Comparison of ENCODE assay signal across 15 cellular contexts in genomic region chr10:78381072-78381471, GRCh38.
A peak's percentile ranks its signal among the peaks of the same experiment; 100 is the strongest.
DNase-seq lines count a peak whose midpoint lies in the region; ATAC-seq and TF ChIP-seq lines count a peak whose summit lies in the region.
"Had no signal": no experiment of that assay in that cellular context is flagged by ENCODE, and none has a peak within 500 bp of the region (broad histone marks: within the 10 kb centered on the region; RNA-seq: fewer than 3 reads in every experiment).

No MANE protein-coding gene starts in this region.

- peak; percentile 47 for TF ChIP-seq CTCF in NB4 (IDR thresholded peaks at IDR 0.05; ENCODE audit: low read depth, low read length)
- peak; percentile 21 for TF ChIP-seq CTCF in fibroblast of mammary gland (conservative IDR thresholded peaks at IDR 0.05; ENCODE audit: control insufficient read depth, insufficient read depth, low read depth, low read length)

- no peak for ATAC-seq in GM21737 (IDR thresholded peaks at IDR 0.05; ENCODE audit: unreplicated experiment)
- ATAC-seq: gastroesophageal sphincter, left lung, T-helper 17 cell had no signal

- peak; percentile 9 for DNase-seq in activated CD4-positive, alpha-beta T cell treated with anti-CD3 and anti-CD28 coated beads for 48 hours
- no peak for DNase-seq in activated CD4-positive, alpha-beta T cell treated with anti-CD3 and anti-CD28 coated beads, Interleukin-2, amount 50 U/mL, for 1 hour
- DNase-seq in NB4 (ENCODE audit: low read depth) = peak; percentile 16
- no peak for DNase-seq in fibroblast of mammary gland (ENCODE audit: low read depth)
- DNase-seq in retina = peak; percentile 71
- DNase-seq in OCI-M1 (lab: John Stamatoyannopoulos, UW) = no peak
- no peak for DNase-seq in stimulated activated CD8-positive, alpha-beta memory T cell treated with anti-CD3 and anti-CD28 coated beads, Interleukin-4, amount 100 ng/mL, for 48 hours
- DNase-seq: activated naive CD4-positive, alpha-beta T cell treated with anti-CD3 and anti-CD28 coated beads for 36 hours; colonic mucosa; left lung; NCI-H2171 treated with DMSO at 0.1 percent for 48 hours; Peyer's patch; T-helper 17 cell had no signal

- H3K4me3 ChIP-seq in NB4 (ENCODE audit: low read depth, low read length) (no peak overlapping the region), fibroblast of mammary gland (ENCODE audit: control insufficient read depth, low read depth, low read length) (no peak overlapping the region)
- H3K4me3 ChIP-seq: colonic mucosa, gastroesophageal sphincter, left lung, Peyer's patch had no signal

- TF ChIP-seq POLR2A in NB4 (IDR thresholded peaks at IDR 0.05; ENCODE audit: extremely low read depth, insufficient read length) = no peak

Comparison
In these comparisons a context has a peak if more than half of its experiments do, and no peak if none do; other contexts are left out.
1. DNase-seq: peak in activated CD4-positive, alpha-beta T cell treated with anti-CD3 and anti-CD28 coated beads for 48 hours (single experiment), NB4 (single experiment) and retina (single experiment); none in activated CD4-positive, alpha-beta T cell treated with anti-CD3 and anti-CD28 coated beads, Interleukin-2, amount 50 U/mL, for 1 hour (single experiment), fibroblast of mammary gland (single experiment), OCI-M1 (single experiment) and stimulated activated CD8-positive, alpha-beta memory T cell treated with anti-CD3 and anti-CD28 coated beads, Interleukin-4, amount 100 ng/mL, for 48 hours (single experiment).